ENCODE assay signal across 13 cellular contexts in the genomic region with DNA sequence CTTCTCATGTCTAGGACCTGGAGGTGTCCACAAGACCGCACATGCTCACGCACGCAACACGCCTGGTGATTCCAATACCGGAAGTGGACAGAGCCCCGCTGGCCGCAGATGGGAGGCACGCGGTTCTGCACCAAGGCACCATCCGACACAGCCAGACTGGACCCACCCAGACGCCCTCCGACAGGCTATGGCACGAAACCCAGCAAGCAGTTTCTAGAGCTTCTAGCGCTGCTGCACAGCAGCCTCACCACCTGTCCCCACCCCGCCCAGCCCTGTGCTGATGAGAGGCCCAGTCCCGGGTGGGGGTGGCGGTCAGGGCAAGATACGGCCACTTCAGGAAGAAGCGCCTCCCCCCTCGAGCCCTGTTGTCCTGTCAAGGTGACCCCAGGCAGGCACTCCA.
"Had no signal": no experiment of that assay in that cellular context is flagged by ENCODE, and none has a peak within 500 bp of the region (broad histone marks: within the 10 kb centered on the region; RNA-seq: fewer than 3 reads in every experiment).

No MANE protein-coding gene starts in this region.

- H3K27ac ChIP-seq: parathyroid adenoma, uterus had no signal

- H3K27me3 ChIP-seq: uterus had no signal

- H3K4me3 ChIP-seq: uterus had no signal

- H3K9ac ChIP-seq: parathyroid adenoma had no signal

- DNase-seq: activated CD4-positive, alpha-beta T cell treated with anti-CD3 and anti-CD28 coated beads, Interleukin-2, amount 50 U/mL, for 1 hour; activated naive CD4-positive, alpha-beta T cell treated with anti-CD3 and anti-CD28 coated beads, Interleukin-2, amount 50 U/mL, for 16 hours; activated T-cell treated with anti-CD3 and anti-CD28 coated beads for 4 hours; amniotic stem cell; dermis blood vessel endothelial cell; endodermal cell; erythroblast; hippocampal formation; kidney glomerular epithelial cell; naive B cell; retina; uterus had no signal

- H3K36me3 ChIP-seq: uterus had no signal

- H3K9me3 ChIP-seq: uterus had no signal
